16 cellular contexts compared by ENCODE assay signal in genomic region chr6:166487148-166487547, GRCh38.
DNase-seq lines count a peak whose midpoint lies in the region; ATAC-seq and TF ChIP-seq lines count a peak whose summit lies in the region.
"Had no signal": no experiment of that assay in that cellular context is flagged by ENCODE, and none has a peak within 500 bp of the region (broad histone marks: within the 10 kb centered on the region; RNA-seq: fewer than 3 reads in every experiment).

No MANE protein-coding gene starts in this region.

- peaks cover 19% of the 10 kb centered on the region for H3K9me3 Mint-ChIP-seq in activated naive CD4-positive, alpha-beta T cell treated with anti-CD3 and anti-CD28 coated beads, Interleukin-2, amount 10 ng/mL, durations not matched to agents 7 days and 5 days
- H3K9me3 Mint-ChIP-seq in T-helper 2 cell treated with Interferon-gamma antibody and Interleukin-4, amounts not matched to agents 5 μg/mL and 100 μg/mL, for 36 hours, result peaks cover 13% of the 10 kb centered on the region
- no peaks in the 10 kb centered on the region for H3K9me3 Mint-ChIP-seq in endothelial cell (ENCODE audit: unreplicated experiment)
- H3K9me3 Mint-ChIP-seq in stimulated activated effector memory CD8-positive, alpha-beta T cell treated with anti-CD3 and anti-CD28 coated beads, Interleukin-12 subunit alpha, Interleukin-12 subunit beta, amount 100 ng/mL, for 72 hours, result no peaks in the 10 kb centered on the region
- H3K9me3 Mint-ChIP-seq: H9 had no signal

- DNase-seq in activated naive CD4-positive, alpha-beta T cell treated with anti-CD3 and anti-CD28 coated beads, Interleukin-2, amount 10 ng/mL, durations not matched to agents 7 days and 5 days, result no peak
- DNase-seq in activated naive CD4-positive, alpha-beta T cell treated with anti-CD3 and anti-CD28 coated beads, Interleukin-2, amount 50 U/mL, for 16 hours, result no peak
- DNase-seq in T-helper 2 cell treated with Interferon-gamma antibody and Interleukin-4, amounts not matched to agents 5 μg/mL and 100 μg/mL, for 36 hours (ENCODE audit: low spot score), result no peak
- no peak for DNase-seq in endothelial cell (ENCODE audit: low spot score)
- no peak for DNase-seq in stimulated activated effector memory CD8-positive, alpha-beta T cell treated with anti-CD3 and anti-CD28 coated beads, Interleukin-12 subunit alpha, Interleukin-12 subunit beta, amount 100 ng/mL, for 72 hours (ENCODE audit: low spot score in 2 of 2)
- DNase-seq in cortex of kidney (lab: John Stamatoyannopoulos, UW), result no peak
- DNase-seq in hippocampal formation (lab: John Stamatoyannopoulos, UW), result no peak
- DNase-seq: activated CD4-positive, CD25-positive, alpha-beta regulatory T cell; H9; heart right ventricle; mucosa of descending colon; NCI-H2081; NCI-H82; RPMI8226 had no signal

- peaks cover 30% of the 10 kb centered on the region for H3K36me3 Mint-ChIP-seq in activated naive CD4-positive, alpha-beta T cell treated with anti-CD3 and anti-CD28 coated beads, Interleukin-2, amount 10 ng/mL, durations not matched to agents 7 days and 5 days
- H3K36me3 Mint-ChIP-seq in T-helper 2 cell treated with Interferon-gamma antibody and Interleukin-4, amounts not matched to agents 5 μg/mL and 100 μg/mL, for 36 hours (ENCODE audit: low read depth), result peaks cover 16% of the 10 kb centered on the region
- peaks cover 49% of the 10 kb centered on the region for H3K36me3 Mint-ChIP-seq in endothelial cell (ENCODE audit: low read depth, unreplicated experiment)
- no peaks in the 10 kb centered on the region for H3K36me3 Mint-ChIP-seq in stimulated activated effector memory CD8-positive, alpha-beta T cell treated with anti-CD3 and anti-CD28 coated beads, Interleukin-12 subunit alpha, Interleukin-12 subunit beta, amount 100 ng/mL, for 72 hours

- no peak for TF ChIP-seq CTCF in endothelial cell (IDR thresholded peaks at IDR 0.05; ENCODE audit: unreplicated experiment)

- H3K27me3 Mint-ChIP-seq in activated naive CD4-positive, alpha-beta T cell treated with anti-CD3 and anti-CD28 coated beads, Interleukin-2, amount 10 ng/mL, durations not matched to agents 7 days and 5 days, result peaks cover 5% of the 10 kb centered on the region
- no peaks in the 10 kb centered on the region for H3K27me3 Mint-ChIP-seq in T-helper 2 cell treated with Interferon-gamma antibody and Interleukin-4, amounts not matched to agents 5 μg/mL and 100 μg/mL, for 36 hours (ENCODE audit: low read depth)
- peaks cover 8% of the 10 kb centered on the region for H3K27me3 Mint-ChIP-seq in endothelial cell (ENCODE audit: unreplicated experiment)
- H3K27me3 Mint-ChIP-seq: stimulated activated naive CD8-positive, alpha-beta T cell treated with anti-CD3 and anti-CD28 coated beads, Interleukin-15, Interleukin-2, amounts not matched to agents 100 ng/mL and 50 ng/mL, for 24 hours had no signal

- peak overlapping the region; percentile 99 for H3K27ac Mint-ChIP-seq in activated naive CD4-positive, alpha-beta T cell treated with anti-CD3 and anti-CD28 coated beads, Interleukin-2, amount 10 ng/mL, durations not matched to agents 7 days and 5 days
- peak overlapping the region; percentile 93 for H3K27ac Mint-ChIP-seq in T-helper 2 cell treated with Interferon-gamma antibody and Interleukin-4, amounts not matched to agents 5 μg/mL and 100 μg/mL, for 36 hours
- peak overlapping the region; percentile 85 for H3K27ac Mint-ChIP-seq in endothelial cell (ENCODE audit: unreplicated experiment)
- H3K27ac Mint-ChIP-seq in stimulated activated effector memory CD8-positive, alpha-beta T cell treated with anti-CD3 and anti-CD28 coated beads, Interleukin-12 subunit alpha, Interleukin-12 subunit beta, amount 100 ng/mL, for 72 hours, result peak overlapping the region; percentile 96
- H3K27ac Mint-ChIP-seq: H9 had no signal

- peak overlapping the region; percentile 11 for H3K4me3 Mint-ChIP-seq in activated naive CD4-positive, alpha-beta T cell treated with anti-CD3 and anti-CD28 coated beads, Interleukin-2, amount 10 ng/mL, durations not matched to agents 7 days and 5 days
- H3K4me3 Mint-ChIP-seq in T-helper 2 cell treated with Interferon-gamma antibody and Interleukin-4, amounts not matched to agents 5 μg/mL and 100 μg/mL, for 36 hours, result peak overlapping the region; percentile 64
- H3K4me3 Mint-ChIP-seq in endothelial cell (ENCODE audit: unreplicated experiment), result peak overlapping the region; percentile 6
- peak overlapping the region; percentile 65 for H3K4me3 Mint-ChIP-seq in stimulated activated effector memory CD8-positive, alpha-beta T cell treated with anti-CD3 and anti-CD28 coated beads, Interleukin-12 subunit alpha, Interleukin-12 subunit beta, amount 100 ng/mL, for 72 hours
- H3K4me3 Mint-ChIP-seq: H9 had no signal

- CTCF ChIA-PET in activated naive CD4-positive, alpha-beta T cell treated with anti-CD3 and anti-CD28 coated beads, Interleukin-2, amount 10 ng/mL, durations not matched to agents 7 days and 5 days (lab: Charles Lee), result no interaction called here

- ATAC-seq in stimulated activated effector memory CD8-positive, alpha-beta T cell treated with anti-CD3 and anti-CD28 coated beads, Interleukin-12 subunit alpha, Interleukin-12 subunit beta, amount 100 ng/mL, for 72 hours, result no peak
- ATAC-seq in GM21423 (IDR thresholded peaks at IDR 0.05; ENCODE audit: unreplicated experiment), result no peak
- ATAC-seq: heart right ventricle, mucosa of descending colon had no signal

- peaks cover 26% of the 10 kb centered on the region for H3K4me1 Mint-ChIP-seq in activated naive CD4-positive, alpha-beta T cell treated with anti-CD3 and anti-CD28 coated beads, Interleukin-2, amount 10 ng/mL, durations not matched to agents 7 days and 5 days
- H3K4me1 Mint-ChIP-seq in T-helper 2 cell treated with Interferon-gamma antibody and Interleukin-4, amounts not matched to agents 5 μg/mL and 100 μg/mL, for 36 hours (ENCODE audit: low read depth), result peaks cover 14% of the 10 kb centered on the region
- peaks cover 41% of the 10 kb centered on the region for H3K4me1 Mint-ChIP-seq in endothelial cell (ENCODE audit: unreplicated experiment)
- peaks cover 15% of the 10 kb centered on the region for H3K4me1 Mint-ChIP-seq in stimulated activated effector memory CD8-positive, alpha-beta T cell treated with anti-CD3 and anti-CD28 coated beads, Interleukin-12 subunit alpha, Interleukin-12 subunit beta, amount 100 ng/mL, for 72 hours

Comparison
In these comparisons a context has a peak if more than half of its experiments do, and no peak if none do; other contexts are left out.
1. H3K4me3 Mint-ChIP-seq: peak in every context shown above with its lines; median percentile 65 in stimulated activated effector memory CD8-positive, alpha-beta T cell treated with anti-CD3 and anti-CD28 coated beads, Interleukin-12 subunit alpha, Interleukin-12 subunit beta, amount 100 ng/mL, for 72 hours; 64 in T-helper 2 cell treated with Interferon-gamma antibody and Interleukin-4, amounts not matched to agents 5 μg/mL and 100 μg/mL, for 36 hours; 11 in activated naive CD4-positive, alpha-beta T cell treated with anti-CD3 and anti-CD28 coated beads, Interleukin-2, amount 10 ng/mL, durations not matched to agents 7 days and 5 days; 6 in endothelial cell.